8 cellular contexts compared by ENCODE assay signal in genomic region chr12:57632898-57633825, GRCh38. TPM values are rescaled to one million over a fixed set of nuclear protein-coding genes. Genes with fewer than 3 reads are reported as not detected.
A peak's percentile ranks its signal among the peaks of the same experiment; 100 is the strongest.
DNase-seq lines count a peak whose midpoint lies in the region; ATAC-seq and TF ChIP-seq lines count a peak whose summit lies in the region.

Gene B4GALNT1 (minus strand): TSS chr12:57633201. CDS start chr12:57632132, 1,069 bp downstream.

- H3K9me3 Mint-ChIP-seq in endothelial cell (ENCODE audit: unreplicated experiment) (no peaks in the 10 kb centered on the region), mesothelial cell of epicardium (no peaks in the 10 kb centered on the region)
- H3K9me3 Mint-ChIP-seq in stimulated activated memory B cell treated with anti-CD40 and anti-IgM and Interleukin-4, amounts not matched to agents 10 μg/mL and 1 μg/mL and 100 μg/mL, for 72 hours: no peaks in the 10 kb centered on the region

- H3K4me1 ChIP-seq in BE2C: no peaks in the 10 kb centered on the region; the same call in 1 of the 2 replicates

- ATAC-seq in GM19035 (IDR thresholded peaks at IDR 0.05; ENCODE audit: unreplicated experiment) (peak; percentile 72), HG03342 (IDR thresholded peaks at IDR 0.05; ENCODE audit: unreplicated experiment) (peak; percentile 83)
- peak; percentile 80 for ATAC-seq in stimulated activated memory B cell treated with anti-CD40 and anti-IgM and Interleukin-4, amounts not matched to agents 10 μg/mL and 1 μg/mL and 100 μg/mL, for 72 hours

- H3K4me3 Mint-ChIP-seq in endothelial cell (ENCODE audit: unreplicated experiment) (no peak within 1 kb of the TSS), mesothelial cell of epicardium (peak within 1 kb of the TSS; percentile 56)
- H3K4me3 Mint-ChIP-seq in stimulated activated memory B cell treated with anti-CD40 and anti-IgM and Interleukin-4, amounts not matched to agents 10 μg/mL and 1 μg/mL and 100 μg/mL, for 72 hours: peak within 1 kb of the TSS; percentile 66

- H3K27me3 ChIP-seq in BE2C: peaks cover 2% of the 10 kb centered on the region; the same call in 1 of the 2 replicates

- no peaks in the 10 kb centered on the region for H3K9me3 ChIP-seq in BE2C

- peak within 1 kb of the TSS; percentile 76 for H3K4me3 ChIP-seq in BE2C (ENCODE audit: low read depth, low read length)

- no peak within 1 kb of the TSS for H3K27ac Mint-ChIP-seq in endothelial cell (ENCODE audit: unreplicated experiment)
- no peak within 1 kb of the TSS for H3K27ac Mint-ChIP-seq in mesothelial cell of epicardium
- peak within 1 kb of the TSS; percentile 21 for H3K27ac Mint-ChIP-seq in stimulated activated memory B cell treated with anti-CD40 and anti-IgM and Interleukin-4, amounts not matched to agents 10 μg/mL and 1 μg/mL and 100 μg/mL, for 72 hours

- TF ChIP-seq CTCF in BE2C (IDR thresholded peaks at IDR 0.05; ENCODE audit: low read depth, low read length) (peak; percentile 82), endothelial cell (IDR thresholded peaks at IDR 0.05; ENCODE audit: unreplicated experiment) (peak; percentile 74), mesothelial cell of epicardium (IDR thresholded peaks at IDR 0.05; ENCODE audit: unreplicated experiment) (peak; percentile 76)

- H3K36me3 Mint-ChIP-seq in endothelial cell (ENCODE audit: low read depth, unreplicated experiment) (no peaks in the 10 kb centered on the region), mesothelial cell of epicardium (no peaks in the 10 kb centered on the region)
- no peaks in the 10 kb centered on the region for H3K36me3 Mint-ChIP-seq in stimulated activated memory B cell treated with anti-CD40 and anti-IgM and Interleukin-4, amounts not matched to agents 10 μg/mL and 1 μg/mL and 100 μg/mL, for 72 hours

- peaks cover 3% of the 10 kb centered on the region; the same call in 1 of the 2 replicates for H3K36me3 ChIP-seq in BE2C

- DNase-seq in BE2C: peak; percentile 83
- peak; percentile 77 for DNase-seq in NCI-H774 (lab: John Stamatoyannopoulos, UW)
- DNase-seq in activated CD8-positive, alpha-beta memory T cell treated with anti-CD3 and anti-CD28 coated beads for 4 hours (ENCODE audit: low read depth in 2 of 2): peak; percentile 28 to 30
- DNase-seq in endothelial cell (ENCODE audit: low spot score): peak; percentile 83
- DNase-seq in mesothelial cell of epicardium (ENCODE audit: low spot score in 2 of 2, unreplicated experiment in 2 of 2): peak in 1 of 2 experiments; percentile 83

- H3K4me1 Mint-ChIP-seq in endothelial cell (ENCODE audit: unreplicated experiment) (peaks cover 3% of the 10 kb centered on the region), mesothelial cell of epicardium (peaks cover 3% of the 10 kb centered on the region)
- H3K4me1 Mint-ChIP-seq in stimulated activated memory B cell treated with anti-CD40 and anti-IgM and Interleukin-4, amounts not matched to agents 10 μg/mL and 1 μg/mL and 100 μg/mL, for 72 hours: peaks cover 24% of the 10 kb centered on the region

- H3K27me3 Mint-ChIP-seq in endothelial cell (ENCODE audit: unreplicated experiment) (peaks cover 16% of the 10 kb centered on the region), mesothelial cell of epicardium (ENCODE audit: low read depth) (peaks cover 79% of the 10 kb centered on the region)
- peaks cover 58% of the 10 kb centered on the region for H3K27me3 Mint-ChIP-seq in stimulated activated memory B cell treated with anti-CD40 and anti-IgM and Interleukin-4, amounts not matched to agents 10 μg/mL and 1 μg/mL and 100 μg/mL, for 72 hours

RNA-seq across cellular contexts. Expression of gene B4GALNT1, which starts in this region (rescaled TPM):
- polyA plus RNA-seq in BE2C (2012; ENCODE audit: insufficient read depth, insufficient read length, low read depth): 17.6 TPM
- total RNA-seq in endothelial cell (ENCODE audit: unreplicated experiment): 1.3 TPM
- total RNA-seq in mesothelial cell of epicardium: 0.34 to 0.78 TPM (median 0.35 TPM) in 3 replicates
